In the genomic region with DNA sequence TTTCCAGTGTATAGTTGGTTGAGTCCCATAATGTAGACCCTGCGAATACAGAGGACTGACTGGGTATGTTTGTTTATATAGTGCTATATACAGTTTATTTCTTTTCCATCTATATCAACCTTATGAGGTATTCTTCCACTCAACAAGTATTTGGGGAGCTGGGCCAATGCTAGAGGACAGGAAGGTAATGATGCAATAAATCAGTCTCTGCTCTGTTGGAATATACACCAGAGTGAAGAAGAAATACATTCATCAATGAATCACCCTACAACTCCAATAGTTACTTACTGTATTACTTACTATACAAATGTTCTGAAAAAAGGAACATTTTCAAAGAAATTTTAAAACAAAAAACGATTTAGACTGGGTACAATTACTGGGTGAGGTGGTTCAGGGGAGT, we compare ENCODE assay signal across 19 cellular contexts. TPM values are rescaled to one million over a fixed set of nuclear protein-coding genes. Genes with fewer than 3 reads are reported as not detected.
DNase-seq lines count a peak whose midpoint lies in the region; ATAC-seq, FAIRE-seq and TF ChIP-seq lines count a peak whose summit lies in the region.
"Had no signal": no experiment of that assay in that cellular context is flagged by ENCODE, and none has a peak within 500 bp of the region (broad histone marks: within the 10 kb centered on the region; RNA-seq: fewer than 3 reads in every experiment).

No MANE protein-coding gene starts in this region.

- TF ChIP-seq EP300 in SK-N-SH (IDR thresholded peaks at IDR 0.05; ENCODE audit: borderline replicate concordance in 1 of 2, low read depth in 1 of 2, low read length in 1 of 2) = no peak

- TF ChIP-seq POLR2A in endothelial cell of umbilical vein (IDR thresholded peaks at IDR 0.05; ENCODE audit: low read depth, low read length) = no peak

- no peak overlapping the region for H3K9ac ChIP-seq in SK-N-SH
- H3K9ac ChIP-seq in endothelial cell of umbilical vein (replicated peaks; ENCODE audit: extremely low read depth, insufficient read depth, low read length) = no peak overlapping the region

- peaks cover 24% of the 10 kb centered on the region for H3K4me1 Mint-ChIP-seq in neural crest cell
- H3K4me1 Mint-ChIP-seq in CD8-positive, alpha-beta memory T cell = peaks cover 18 to 24% (median 22%) of the 10 kb centered on the region in 3 donors

- WGBS in SK-N-SH (ENCODE audit: low lambda C conversion rate) = 72% methylated on average over 2 of the region's 2 CpGs

- H3K36me3 ChIP-seq in SK-N-SH (replicated peaks in 1 of 2; ENCODE audit: control insufficient read depth in 1 of 2, insufficient read depth in 2 of 2, low read length in 1 of 2) = peaks cover 0 to 22% of the 10 kb centered on the region in 2 experiments
- H3K36me3 ChIP-seq in RWPE2 (ENCODE audit: low read depth) = no peaks in the 10 kb centered on the region
- H3K36me3 ChIP-seq in endothelial cell of umbilical vein (ENCODE audit: control insufficient read depth in 2 of 2, extremely low read depth in 1 of 2, insufficient read depth in 2 of 2, low read length in 2 of 2) = no peaks in the 10 kb centered on the region
- H3K36me3 ChIP-seq in CD8-positive, alpha-beta memory T cell (ENCODE audit: insufficient read depth, low read length) = no peaks in the 10 kb centered on the region

- H3K4me2 ChIP-seq in SK-N-SH (0 out of 2 replicates have a peak overlapping the region, but pooled peaks have one; percentile 66), endothelial cell of umbilical vein (ENCODE audit: insufficient read depth, low read length) (no peak overlapping the region)

- H3K27ac ChIP-seq in SK-N-SH (ENCODE audit: low read depth in 2 of 2, low read length in 1 of 2) = no peak overlapping the region
- H3K27ac ChIP-seq in RWPE2 (ENCODE audit: poor library complexity, severe bottlenecking) = peak overlapping the region; percentile 20
- no peak overlapping the region for H3K27ac ChIP-seq in endothelial cell of umbilical vein (ENCODE audit: insufficient read depth, low read depth, low read length)
- no peak overlapping the region for H3K27ac ChIP-seq in CD8-positive, alpha-beta memory T cell (ENCODE audit: low read depth, low read length)
- H3K27ac ChIP-seq: 22Rv1, C4-2B had no signal

- H3K4me3 ChIP-seq in SK-N-SH (ENCODE audit: low read depth in 2 of 2, low read length in 1 of 2) (no peak overlapping the region), RWPE2 (ENCODE audit: severe bottlenecking) (no peak overlapping the region), endothelial cell of umbilical vein (replicated peaks in 1 of 3; ENCODE audit: insufficient read depth in 1 of 3, low read depth in 1 of 3, low read length in 3 of 3) (no peak overlapping the region)
- H3K4me3 ChIP-seq in CD8-positive, alpha-beta memory T cell (ENCODE audit: low read length) = no peak overlapping the region
- H3K4me3 ChIP-seq: SJSA1 had no signal

- H3K27me3 ChIP-seq in SK-N-SH (ENCODE audit: insufficient read depth) = no peaks in the 10 kb centered on the region
- H3K27me3 ChIP-seq in RWPE2 (ENCODE audit: insufficient read depth, poor library complexity, severe bottlenecking) = no peaks in the 10 kb centered on the region
- no peaks in the 10 kb centered on the region for H3K27me3 ChIP-seq in endothelial cell of umbilical vein (ENCODE audit: control insufficient read depth in 2 of 2, insufficient read depth in 2 of 2, low read length in 2 of 2)
- peaks cover 11% of the 10 kb centered on the region for H3K27me3 ChIP-seq in CD8-positive, alpha-beta memory T cell (ENCODE audit: insufficient read depth, low read length, poor library complexity, severe bottlenecking)
- H3K27me3 ChIP-seq: SJSA1 had no signal

- H3K4me1 ChIP-seq in SK-N-SH (ENCODE audit: control insufficient read depth in 1 of 2, insufficient read depth in 2 of 2, low read depth in 1 of 2, low read length in 1 of 2) (peaks cover 0 to 5% of the 10 kb centered on the region in 2 experiments; a peak in 3 of 4 replicates), RWPE2 (ENCODE audit: insufficient read depth, poor library complexity, severe bottlenecking) (peaks cover 20% of the 10 kb centered on the region), endothelial cell of umbilical vein (ENCODE audit: control insufficient read depth, extremely low read depth, insufficient read depth, low read length) (peaks cover 8% of the 10 kb centered on the region)
- H3K4me1 ChIP-seq in CD8-positive, alpha-beta memory T cell (ENCODE audit: insufficient read depth, low read length) = no peaks in the 10 kb centered on the region

- TF ChIP-seq CTCF in SK-N-SH (IDR thresholded peaks at IDR 0.05) (no peak), RWPE2 (IDR thresholded peaks at IDR 0.05; ENCODE audit: poor library complexity, severe bottlenecking) (no peak), endothelial cell of umbilical vein (IDR thresholded peaks at IDR 0.05; ENCODE audit: extremely low read depth in 1 of 2, insufficient read depth in 1 of 2, low read depth in 1 of 2, low read length in 2 of 2) (no peak), neural crest cell (conservative IDR thresholded peaks at IDR 0.05) (no peak)

- H3K9me1 ChIP-seq in endothelial cell of umbilical vein (replicated peaks; ENCODE audit: control insufficient read depth, extremely low read depth, insufficient read depth, low read length) = no peaks in the 10 kb centered on the region

- intact Hi-C loops in endothelial cell of umbilical vein (cut with micrococcal nuclease) = loop anchor here (1.0 kb wide), 1 partner anchor 25 kb away; no protein-coding TSS in a partner anchor

- POLR2A ChIA-PET in SK-N-SH (lab: Yijun Ruan, JAX) (no interaction called here), endothelial cell of umbilical vein (lab: Charles Lee) (no interaction called here)
- POLR2A ChIA-PET in CD8-positive, alpha-beta memory T cell (lab: Charles Lee) = no interaction called here

- FAIRE-seq in endothelial cell of umbilical vein (lab: Jason Lieb, UNC) = no peak

- no peaks in the 10 kb centered on the region; the same call in 1 of the 2 replicates for H4K20me1 ChIP-seq in SK-N-SH (ENCODE audit: insufficient read depth)
- no peaks in the 10 kb centered on the region for H4K20me1 ChIP-seq in endothelial cell of umbilical vein (replicated peaks; ENCODE audit: control insufficient read depth, extremely low read depth, insufficient read depth, low read length)

- no peak overlapping the region for H3K27ac Mint-ChIP-seq in neural crest cell (ENCODE audit: unreplicated experiment)
- no peak overlapping the region for H3K27ac Mint-ChIP-seq in CD8-positive, alpha-beta memory T cell

- DNase-seq in SK-N-SH = no peak
- DNase-seq in RWPE2 (ENCODE audit: low spot score) = no peak
- no peak for DNase-seq in endothelial cell of umbilical vein (ENCODE audit: low read depth, low spot score)
- no peak for DNase-seq in neural crest cell (ENCODE audit: low read depth, low spot score)
- DNase-seq in CD8-positive, alpha-beta memory T cell = no peak
- no peak for DNase-seq in NCI-H187 treated with DMSO at 0.1 percent for 48 hours (lab: John Stamatoyannopoulos, UW)
- DNase-seq: GDM1, NCI-H1092, NCI-H1436, NCI-H2029, NCI-H226, NCI-H510A treated with DMSO at 0.1 percent for 48 hours, NCI-H748 treated with DMSO at 0.1 percent for 48 hours had no signal

- TF ChIP-seq RAD21 in SK-N-SH (IDR thresholded peaks at IDR 0.05; ENCODE audit: low read length) = no peak

- CTCF ChIA-PET in SK-N-SH (lab: Yijun Ruan, JAX) (interaction anchor here (0.9 to 1.0 kb wide), 3 partner anchors 100 to 434 kb away, joined by 3 read pairs; no protein-coding TSS in a partner anchor), endothelial cell of umbilical vein (lab: Charles Lee) (no interaction called here)
- CTCF ChIA-PET in CD8-positive, alpha-beta memory T cell (lab: Charles Lee) = no interaction called here

- H3K4me3 Mint-ChIP-seq in neural crest cell = peak overlapping the region; percentile 6
- H3K4me3 Mint-ChIP-seq in CD8-positive, alpha-beta memory T cell = no peak overlapping the region

- no TSS peak for BruUV-seq in endothelial cell of umbilical vein (replicated peaks; lab: Mats Ljungman, UMichigan)

- ATAC-seq in SK-N-SH treated with all-trans-retinoic acid at 6 μM for 48 hours (no peak), RWPE2 (ENCODE audit: low read depth) (no peak), GM21786 (IDR thresholded peaks at IDR 0.05; ENCODE audit: unreplicated experiment) (no peak)
- ATAC-seq: Right ventricle myocardium inferior had no signal

- no peaks in the 10 kb centered on the region for H3K36me3 Mint-ChIP-seq in neural crest cell (ENCODE audit: low read depth)
- H3K36me3 Mint-ChIP-seq in CD8-positive, alpha-beta memory T cell = peaks cover 0 to 11% (median 0%) of the 10 kb centered on the region in 3 donors

- peaks cover 9% of the 10 kb centered on the region for H3K9me3 Mint-ChIP-seq in neural crest cell
- peaks cover 0 to 2% (median 0%) of the 10 kb centered on the region in 5 donors for H3K9me3 Mint-ChIP-seq in CD8-positive, alpha-beta memory T cell

- no peaks in the 10 kb centered on the region for H3K9me2 ChIP-seq in SK-N-SH

- dilution Hi-C loops in endothelial cell of umbilical vein (cut with MboI; ENCODE audit: extremely low pct_ligation_motif_present, low sequenced_read_pairs) = no loop called here

- H2AFZ ChIP-seq in SK-N-SH (ENCODE audit: low read depth) = no peak overlapping the region
- H2AFZ ChIP-seq in endothelial cell of umbilical vein (ENCODE audit: low read depth, low read length) = no peak overlapping the region

- H3K79me2 ChIP-seq in SK-N-SH (ENCODE audit: insufficient read depth) (peaks cover 51% of the 10 kb centered on the region), endothelial cell of umbilical vein (ENCODE audit: control insufficient read depth, insufficient read depth, low read length) (peaks cover 44% of the 10 kb centered on the region)

- H3K27me3 Mint-ChIP-seq in neural crest cell (ENCODE audit: low read depth) = peaks cover 45% of the 10 kb centered on the region
- H3K27me3 Mint-ChIP-seq in CD8-positive, alpha-beta memory T cell = peaks cover 22 to 48% of the 10 kb centered on the region in 2 donors

- H3K9me3 ChIP-seq in SK-N-SH (peaks cover 5% of the 10 kb centered on the region; the same call in 1 of the 2 replicates), RWPE2 (ENCODE audit: severe bottlenecking) (no peaks in the 10 kb centered on the region), endothelial cell of umbilical vein (replicated peaks; ENCODE audit: control insufficient read depth, insufficient read depth, low read length) (no peaks in the 10 kb centered on the region)
- H3K9me3 ChIP-seq in CD8-positive, alpha-beta memory T cell (ENCODE audit: low read length) = no peaks in the 10 kb centered on the region

- peaks cover 19% of the 10 kb centered on the region for H3F3A ChIP-seq in SK-N-SH (replicated peaks; ENCODE audit: insufficient read depth)

RNA-seq across cellular contexts. Expression of gene ARSJ, which starts 2.1 kb away (rescaled TPM):
- polyA plus RNA-seq in SK-N-SH (2012; rRNA removed) = 30.4 and 41.4 TPM in 2 replicates
- 44.8 and 45.9 TPM in 2 replicates for polyA plus RNA-seq in SK-N-SH (2012; cell fraction: cytosol; rRNA removed)
- polyA plus RNA-seq in SK-N-SH (2012; cell fraction: nucleus; rRNA removed) = 27.0 and 42.8 TPM in 2 replicates
- total RNA-seq in endothelial cell of umbilical vein = 44.0 and 50.0 TPM in 2 replicates
- polyA plus RNA-seq in endothelial cell of umbilical vein = 16.3 and 21.9 TPM in 2 replicates
- polyA plus RNA-seq in endothelial cell of umbilical vein (2011; cell fraction: cytosol; rRNA removed) = 21.2 and 22.9 TPM in 2 replicates
- 30.7 and 36.0 TPM in 2 replicates for polyA plus RNA-seq in endothelial cell of umbilical vein (2011; cell fraction: nucleus; rRNA removed)
- 37.8 and 39.0 TPM in 2 replicates for polyA plus RNA-seq in endothelial cell of umbilical vein (2012)
- 45.1 and 46.4 TPM in 2 replicates for polyA minus RNA-seq in endothelial cell of umbilical vein
- 0.41 TPM for polyA minus RNA-seq in endothelial cell of umbilical vein (2011; cell fraction: cytosol; rRNA and poly(A)+ RNA removed)
- polyA minus RNA-seq in endothelial cell of umbilical vein (2011; cell fraction: nucleus; rRNA and poly(A)+ RNA removed) = 120 and 128 TPM in 2 replicates
- 0.49 and 0.89 TPM in 2 replicates for total RNA-seq in neural crest cell
- not detected for total RNA-seq in CD8-positive, alpha-beta memory T cell
- polyA plus RNA-seq in CD8-positive, alpha-beta memory T cell = 0.37 TPM

Comparison
In these comparisons a context has a peak if more than half of its experiments do, and no peak if none do; other contexts are left out.
1. RNA of gene ARSJ, which starts 2.1 kb away (total RNA-seq): 44.0 to 50.0 TPM in endothelial cell of umbilical vein; 0.49 to 0.89 TPM in neural crest cell and not detected in CD8-positive, alpha-beta memory T cell; every median in the first group is over 10 times any median in the second.